Comparison of ENCODE assay signal across 2 cellular contexts in the genomic region with DNA sequence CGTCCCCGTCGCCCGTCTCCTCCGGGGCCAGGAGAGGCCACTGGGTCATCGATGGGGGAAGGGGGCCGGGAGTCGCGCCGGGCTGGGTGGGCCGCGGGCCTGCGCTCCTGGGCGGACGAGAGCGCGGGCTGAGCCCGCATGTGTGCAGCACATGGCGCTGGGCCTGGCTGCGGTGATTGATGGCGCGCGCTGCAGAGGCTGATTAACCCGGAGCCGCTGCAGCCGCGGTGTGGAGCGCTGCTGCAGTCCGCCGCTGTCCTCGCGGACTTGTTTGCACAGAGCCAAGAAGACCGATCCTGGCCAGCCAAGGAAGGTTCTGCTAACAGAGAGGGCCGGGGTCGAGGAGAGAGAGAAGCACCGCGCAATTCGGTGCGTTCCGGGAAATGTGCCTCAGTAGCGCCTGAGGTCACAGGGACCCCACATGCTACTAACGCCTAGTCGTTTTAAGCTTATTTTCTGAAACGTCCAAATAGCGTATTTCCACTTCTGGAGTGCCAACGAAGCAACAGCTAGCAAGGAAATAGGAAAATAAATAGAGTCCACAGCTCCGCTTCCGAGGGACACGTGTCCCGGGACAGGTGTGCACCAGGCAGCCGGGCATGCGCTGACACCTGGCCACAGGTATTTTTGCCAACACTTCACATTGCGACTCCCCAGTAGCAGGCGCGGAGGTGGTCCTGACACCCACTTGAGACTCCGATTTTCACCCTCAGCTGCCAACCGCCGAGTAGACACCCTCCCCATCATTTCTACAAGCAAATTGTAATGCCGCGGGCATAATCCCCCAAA.
TF ChIP-seq lines count a peak whose summit lies in the region.

No MANE protein-coding gene starts in this region.

TF ChIP-seq in HEK293, 187 proteins besides CTCF, POLR2A, EP300 and RAD21:
- TF ChIP-seq YY1 (tag by site-specific recombination; IDR thresholded peaks at IDR 0.05) (no peak), ZNF596 (tag by site-specific recombination; IDR thresholded peaks at IDR 0.05) (peak; percentile 18; the same call in 1 of the 2 replicates), ZNF202 (tag by site-specific recombination; IDR thresholded peaks at IDR 0.05; ENCODE audit: borderline replicate concordance) (peak; percentile 86), SETDB1 (IDR thresholded peaks at IDR 0.05; ENCODE audit: insufficient read length, low read length) (peak; percentile 54), GFI1B (tag by site-specific recombination; IDR thresholded peaks at IDR 0.05) (no peak)
- TF ChIP-seq, protein P1, sequence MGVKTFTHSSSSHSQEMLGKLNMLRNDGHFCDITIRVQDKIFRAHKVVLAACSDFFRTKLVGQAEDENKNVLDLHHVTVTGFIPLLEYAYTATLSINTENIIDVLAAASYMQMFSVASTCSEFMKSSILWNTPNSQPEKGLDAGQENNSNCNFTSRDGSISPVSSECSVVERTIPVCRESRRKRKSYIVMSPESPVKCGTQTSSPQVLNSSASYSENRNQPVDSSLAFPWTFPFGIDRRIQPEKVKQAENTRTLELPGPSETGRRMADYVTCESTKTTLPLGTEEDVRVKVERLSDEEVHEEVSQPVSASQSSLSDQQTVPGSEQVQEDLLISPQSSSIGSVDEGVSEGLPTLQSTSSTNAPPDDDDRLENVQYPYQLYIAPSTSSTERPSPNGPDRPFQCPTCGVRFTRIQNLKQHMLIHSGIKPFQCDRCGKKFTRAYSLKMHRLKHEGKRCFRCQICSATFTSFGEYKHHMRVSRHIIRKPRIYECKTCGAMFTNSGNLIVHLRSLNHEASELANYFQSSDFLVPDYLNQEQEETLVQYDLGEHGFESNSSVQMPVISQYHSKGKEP (tag by site-specific recombination; IDR thresholded peaks at IDR 0.05) = peak; percentile 77
- TF ChIP-seq, protein P2, sequence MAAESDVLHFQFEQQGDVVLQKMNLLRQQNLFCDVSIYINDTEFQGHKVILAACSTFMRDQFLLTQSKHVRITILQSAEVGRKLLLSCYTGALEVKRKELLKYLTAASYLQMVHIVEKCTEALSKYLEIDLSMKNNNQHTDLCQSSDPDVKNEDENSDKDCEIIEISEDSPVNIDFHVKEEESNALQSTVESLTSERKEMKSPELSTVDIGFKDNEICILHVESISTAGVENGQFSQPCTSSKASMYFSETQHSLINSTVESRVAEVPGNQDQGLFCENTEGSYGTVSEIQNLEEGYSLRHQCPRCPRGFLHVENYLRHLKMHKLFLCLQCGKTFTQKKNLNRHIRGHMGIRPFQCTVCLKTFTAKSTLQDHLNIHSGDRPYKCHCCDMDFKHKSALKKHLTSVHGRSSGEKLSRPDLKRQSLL (tag by site-specific recombination; IDR thresholded peaks at IDR 0.05) = 0 out of 2 replicates have a peak, but pooled peaks have one; percentile 36
TF ChIP-seq in HEK293: peak in this region for 5.

TF ChIP-seq in H1, 55 proteins besides CTCF, POLR2A, EP300 and RAD21:
- TF ChIP-seq GABPA (IDR thresholded peaks at IDR 0.05; ENCODE audit: borderline replicate concordance, insufficient read depth, low read length) = peak; percentile 21; the same call in 1 of the 2 replicates
- peak; percentile 75; the same call in 1 of the 2 replicates for TF ChIP-seq CBX8 (IDR thresholded peaks at IDR 0.05; ENCODE audit: borderline replicate concordance, low read depth, low read length)
- TF ChIP-seq TAF7 (optimal IDR thresholded peaks at IDR 0.05; ENCODE audit: borderline replicate concordance, low read depth, low read length) = no peak
- TF ChIP-seq, protein P3, sequence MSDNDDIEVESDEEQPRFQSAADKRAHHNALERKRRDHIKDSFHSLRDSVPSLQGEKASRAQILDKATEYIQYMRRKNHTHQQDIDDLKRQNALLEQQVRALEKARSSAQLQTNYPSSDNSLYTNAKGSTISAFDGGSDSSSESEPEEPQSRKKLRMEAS (IDR thresholded peaks at IDR 0.05) = peak; percentile 96
- TF ChIP-seq SUZ12 (IDR thresholded peaks at IDR 0.05; ENCODE audit: low read length) = peak; percentile 97
- 0 out of 2 replicates have a peak, but pooled peaks have one; percentile 3 for TF ChIP-seq TBP (IDR thresholded peaks at IDR 0.05; ENCODE audit: low read depth, low read length)
- TF ChIP-seq, protein P4, sequence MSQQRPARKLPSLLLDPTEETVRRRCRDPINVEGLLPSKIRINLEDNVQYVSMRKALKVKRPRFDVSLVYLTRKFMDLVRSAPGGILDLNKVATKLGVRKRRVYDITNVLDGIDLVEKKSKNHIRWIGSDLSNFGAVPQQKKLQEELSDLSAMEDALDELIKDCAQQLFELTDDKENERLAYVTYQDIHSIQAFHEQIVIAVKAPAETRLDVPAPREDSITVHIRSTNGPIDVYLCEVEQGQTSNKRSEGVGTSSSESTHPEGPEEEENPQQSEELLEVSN (IDR thresholded peaks at IDR 0.05) = peak; percentile 98
- TF ChIP-seq SIX5 (IDR thresholded peaks at IDR 0.05; ENCODE audit: low read depth, low read length) = no peak
- TF ChIP-seq RFX5 (IDR thresholded peaks at IDR 0.05; ENCODE audit: borderline replicate concordance, low read depth, low read length) = no peak
- no peak for TF ChIP-seq FOSL1 (IDR thresholded peaks at IDR 0.05; ENCODE audit: insufficient read depth, low read depth, low read length)
- TF ChIP-seq ASH2L (IDR thresholded peaks at IDR 0.05; ENCODE audit: low read length) = peak; percentile 88
- peak; percentile 65 for TF ChIP-seq KDM4A (IDR thresholded peaks at IDR 0.05; ENCODE audit: low read depth, low read length, severe bottlenecking)
- peak; percentile 97 for TF ChIP-seq EZH2 (IDR thresholded peaks at IDR 0.05; ENCODE audit: low read depth, low read length, severe bottlenecking)
- TF ChIP-seq CTBP2 (IDR thresholded peaks at IDR 0.05; ENCODE audit: borderline replicate concordance, insufficient read depth, insufficient read length, low read length) = peak; percentile 90
- TF ChIP-seq RNF2 (IDR thresholded peaks at IDR 0.05; ENCODE audit: borderline replicate concordance, low read depth, low read length, missing control alignments, poor library complexity, severe bottlenecking) = peak; percentile 98
- TF ChIP-seq TCF12 (IDR thresholded peaks at IDR 0.05; ENCODE audit: low read depth, low read length) = 0 out of 2 replicates have a peak, but pooled peaks have one; percentile 3
- no peak for TF ChIP-seq CHD1 (IDR thresholded peaks at IDR 0.05; ENCODE audit: low read depth, low read length)
- 0 out of 2 replicates have a peak, but pooled peaks have one; percentile 54 for TF ChIP-seq YY1 (IDR thresholded peaks at IDR 0.05; ENCODE audit: low read depth, low read length)
- no peak for TF ChIP-seq KDM1A (IDR thresholded peaks at IDR 0.05; ENCODE audit: borderline replicate concordance, low read length)
